In the genomic region with DNA sequence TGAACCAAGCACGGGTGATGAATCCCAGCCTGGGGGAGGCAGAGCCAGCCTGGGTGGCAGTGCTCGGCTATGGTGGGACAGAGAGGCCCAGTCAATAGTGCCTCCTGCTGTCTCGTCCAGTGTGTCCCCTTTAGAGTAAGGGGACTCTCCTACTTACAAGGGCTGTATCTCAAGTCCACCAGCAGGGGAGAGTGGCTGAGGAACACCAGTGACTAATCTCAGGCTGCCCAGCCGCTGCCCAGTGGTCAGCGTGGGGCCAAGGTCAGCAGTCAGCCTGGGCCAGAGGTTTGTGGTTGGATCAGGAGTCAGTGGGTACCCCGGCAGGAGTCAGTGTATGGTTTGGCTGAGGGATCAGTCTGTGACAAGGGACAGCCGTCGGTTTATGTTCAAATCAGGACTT, we compare ENCODE assay signal across 21 cellular contexts.
DNase-seq lines count a peak whose midpoint lies in the region; ATAC-seq, FAIRE-seq and TF ChIP-seq lines count a peak whose summit lies in the region.
"Had no signal": no experiment of that assay in that cellular context is flagged by ENCODE, and none has a peak within 500 bp of the region (broad histone marks: within the 10 kb centered on the region; RNA-seq: fewer than 3 reads in every experiment).

No MANE protein-coding gene starts in this region.

- H2BK5ac ChIP-seq in H9 (ENCODE audit: insufficient read length, low read length), result no peak overlapping the region

- no peak overlapping the region; the same call in 1 of the 2 replicates for H3K14ac ChIP-seq in H9 (ENCODE audit: insufficient read depth, low read length)

- H3K36me3 ChIP-seq in kidney (ENCODE audit: control insufficient read depth in 1 of 2, insufficient read depth in 2 of 2, low read length in 2 of 2) (no peaks in the 10 kb centered on the region), breast epithelium (no peaks in the 10 kb centered on the region), gastrocnemius medialis (no peaks in the 10 kb centered on the region)
- H3K36me3 ChIP-seq: HAP-1 had no signal

- H3K9me3 Mint-ChIP-seq in H9, result peaks cover 3 to 4% of the 10 kb centered on the region in 2 experiments; a peak in 2 of 5 replicates
- H3K9me3 Mint-ChIP-seq: activated naive CD4-positive, alpha-beta T cell treated with anti-CD3 and anti-CD28 coated beads, Interleukin-2, amount 50 U/mL, for 72 hours; activated T-cell treated with anti-CD3 and anti-CD28 coated beads, Interleukin-2, amount 50 U/mL, for 24 hours; stimulated activated naive CD8-positive, alpha-beta T cell treated with anti-CD3 and anti-CD28 coated beads, Interleukin-15, amount 100 ng/mL, for 72 hours had no signal

- ATAC-seq in gastrocnemius medialis, result no peak
- ATAC-seq: activated naive CD4-positive, alpha-beta T cell treated with anti-CD3 and anti-CD28 coated beads, Interleukin-2, amount 50 U/mL, for 72 hours; left ventricle myocardium superior; stimulated activated naive CD8-positive, alpha-beta T cell treated with anti-CD3 and anti-CD28 coated beads, Interleukin-15, amount 100 ng/mL, for 72 hours had no signal

- H3K9me3 ChIP-seq in AG04450 (ENCODE audit: control insufficient read depth, insufficient read depth, low read length) (peaks cover 8% of the 10 kb centered on the region), H9 (ENCODE audit: control insufficient read depth, low read depth, low read length) (no peaks in the 10 kb centered on the region), kidney (ENCODE audit: control insufficient read depth in 1 of 2, low read length in 2 of 2) (no peaks in the 10 kb centered on the region), breast epithelium (no peaks in the 10 kb centered on the region), gastrocnemius medialis (no peaks in the 10 kb centered on the region)
- H3K9me3 ChIP-seq: HAP-1 had no signal

- H3K4me3 Mint-ChIP-seq in H9, result no peak overlapping the region
- H3K4me3 Mint-ChIP-seq: activated T-cell treated with anti-CD3 and anti-CD28 coated beads, Interleukin-2, amount 50 U/mL, for 24 hours; CD8-positive, alpha-beta memory T cell; stimulated activated naive CD8-positive, alpha-beta T cell treated with anti-CD3 and anti-CD28 coated beads, Interleukin-15, amount 100 ng/mL, for 72 hours had no signal

- H3K79me2 ChIP-seq in H9 (ENCODE audit: insufficient read depth, low read length), result no peaks in the 10 kb centered on the region

- H4K20me1 ChIP-seq in H9 (ENCODE audit: control insufficient read depth, insufficient read depth, insufficient read length), result no peaks in the 10 kb centered on the region

- H4K91ac ChIP-seq in H9 (ENCODE audit: insufficient read length, low read depth, low read length), result no peak overlapping the region

- H2AK5ac ChIP-seq in H9 (ENCODE audit: insufficient read length, low read length), result no peak overlapping the region

- no peaks in the 10 kb centered on the region; the same call in 1 of the 2 replicates for H3K27me3 Mint-ChIP-seq in H9 (ENCODE audit: low read depth)
- H3K27me3 Mint-ChIP-seq: activated T-cell treated with anti-CD3 and anti-CD28 coated beads, Interleukin-2, amount 50 U/mL, for 24 hours; stimulated activated naive CD8-positive, alpha-beta T cell treated with anti-CD3 and anti-CD28 coated beads, Interleukin-15, amount 100 ng/mL, for 72 hours had no signal

- no peak overlapping the region for H3T11ph ChIP-seq in H9 (ENCODE audit: low read length)

- in situ Hi-C loops in SK-MEL-5 (cut with HindIII; ENCODE audit: low pct_unique_long_range_greater_than_20kb, low sequenced_read_pairs), result no loop called here
- in situ Hi-C loops in gastrocnemius medialis (cut with MboI; ENCODE audit: low sequenced_read_pairs in 4 of 4), result no loop called here

- peaks cover 0 to 4% of the 10 kb centered on the region in 2 experiments; a peak in 2 of 4 replicates for H3K4me1 Mint-ChIP-seq in H9

- no peak overlapping the region for H4K8ac ChIP-seq in H9 (replicated peaks; ENCODE audit: insufficient read length, low read depth, low read length)

- H2BK15ac ChIP-seq in H9 (ENCODE audit: low read depth, low read length), result no peak overlapping the region

- POLR2A ChIA-PET in AG04450 (lab: Yijun Ruan, JAX), result no interaction called here

- no peaks in the 10 kb centered on the region; a peak in 2 of 7 replicates for H3K36me3 Mint-ChIP-seq in H9 (ENCODE audit: insufficient read depth in 1 of 3, low read depth in 3 of 3)
- H3K36me3 Mint-ChIP-seq: activated naive CD4-positive, alpha-beta T cell treated with anti-CD3 and anti-CD28 coated beads, Interleukin-2, amount 50 U/mL, for 72 hours had no signal

- no peak overlapping the region for H2BK120ac ChIP-seq in H9 (ENCODE audit: low read depth, low read length, poor library complexity, severe bottlenecking)

- TF ChIP-seq POLR2A in breast epithelium (IDR thresholded peaks at IDR 0.05) (no peak), gastrocnemius medialis (IDR thresholded peaks at IDR 0.05) (no peak)

- no peaks in the 10 kb centered on the region for H3K79me1 ChIP-seq in H9 (ENCODE audit: insufficient read depth, low read depth, low read length, poor library complexity, severe bottlenecking)

- H3K27me3 ChIP-seq in AG04450 (ENCODE audit: control insufficient read depth, insufficient read depth, low read length) (peaks cover 9% of the 10 kb centered on the region), H9 (ENCODE audit: insufficient read depth, low read length) (no peaks in the 10 kb centered on the region), breast epithelium (no peaks in the 10 kb centered on the region), gastrocnemius medialis (no peaks in the 10 kb centered on the region)

- TF ChIP-seq CTCF in AG04450 (IDR thresholded peaks at IDR 0.05; ENCODE audit: low read depth, low read length), result peak; percentile 26
- TF ChIP-seq CTCF in H9 (conservative IDR thresholded peaks at IDR 0.05), result 0 out of 3 replicates have a peak, but pooled peaks have one; percentile 27
- TF ChIP-seq CTCF in kidney (IDR thresholded peaks at IDR 0.05; ENCODE audit: borderline replicate concordance, extremely low read depth, insufficient read depth), result no peak
- TF ChIP-seq CTCF in breast epithelium (IDR thresholded peaks at IDR 0.05), result no peak
- no peak for TF ChIP-seq CTCF in gastrocnemius medialis (IDR thresholded peaks at IDR 0.05 in 4 of 5, conservative IDR thresholded peaks at IDR 0.05 in 1 of 5)

- no peak overlapping the region for H2BK20ac ChIP-seq in H9 (ENCODE audit: low read depth, low read length, poor library complexity, severe bottlenecking)

- intact Hi-C loops in kidney (cut with DNase I), result no loop called here
- intact Hi-C loops in breast epithelium (cut with DNase I; ENCODE audit: low total_unique reads), result no loop called here
- intact Hi-C loops in gastrocnemius medialis (cut with DNase I; ENCODE audit: low total_unique reads), result loop anchor here (5.0 kb wide), 1 partner anchor 63 kb away; no protein-coding TSS in a partner anchor

- no peak overlapping the region for H2AFZ ChIP-seq in H9 (ENCODE audit: low read length)

- no peak overlapping the region for H3K23ac ChIP-seq in H9 (ENCODE audit: insufficient read length, low read depth, low read length)

- H3K23me2 ChIP-seq in H9 (ENCODE audit: insufficient read length, low read depth, low read length, poor library complexity, severe bottlenecking), result no peaks in the 10 kb centered on the region

- no peak overlapping the region for H3K56ac ChIP-seq in H9 (ENCODE audit: insufficient read length, low read depth, low read length)

- H3K4me3 ChIP-seq in AG04450 (ENCODE audit: low read depth, low read length) (no peak overlapping the region), kidney (ENCODE audit: low read length in 2 of 2) (no peak overlapping the region), breast epithelium (no peak overlapping the region), gastrocnemius medialis (no peak overlapping the region)
- H3K4me3 ChIP-seq: HAP-1 had no signal

- no peak overlapping the region for H3K4me2 ChIP-seq in H9 (ENCODE audit: insufficient read depth, insufficient read length, low read length)

- H3K9ac ChIP-seq in H9 (ENCODE audit: extremely low read depth, insufficient read length, low read length) (no peak overlapping the region), kidney (ENCODE audit: low read length in 2 of 2) (no peak overlapping the region)

- CTCF ChIA-PET in AG04450 (lab: Charles Lee), result interaction anchor here (2.6 to 3.6 kb wide), 2 partner anchors 11 to 105 kb away, joined by 7 to 30 read pairs; no protein-coding TSS in a partner anchor

- no peak overlapping the region for H3K27ac Mint-ChIP-seq in H9
- H3K27ac Mint-ChIP-seq: activated naive CD4-positive, alpha-beta T cell treated with anti-CD3 and anti-CD28 coated beads, Interleukin-2, amount 50 U/mL, for 72 hours; stimulated activated naive CD8-positive, alpha-beta T cell treated with anti-CD3 and anti-CD28 coated beads, Interleukin-15, amount 100 ng/mL, for 72 hours had no signal

- H3K18ac ChIP-seq in H9 (ENCODE audit: insufficient read length, low read depth, low read length), result no peak overlapping the region

- DNase-seq in AG04450 (ENCODE audit: low read depth, low spot score) (no peak), H9 (no peak), SK-MEL-5 (ENCODE audit: low read depth, low spot score) (peak; percentile 37), kidney (peak; percentile 36), hepatic stellate cell (ENCODE audit: low spot score) (no peak), breast epithelium (ENCODE audit: low spot score in 2 of 2) (no peak), gastrocnemius medialis (no peak)
- no peak for DNase-seq in stimulated activated naive CD4-positive, alpha-beta T cell (lab: John Stamatoyannopoulos, UW)
- DNase-seq: activated CD4-positive, alpha-beta T cell treated with anti-CD3 and anti-CD28 coated beads, Interleukin-2, amount 50 U/mL, for 48 hours; activated T-cell treated with anti-CD3 and anti-CD28 coated beads, Interleukin-2, amount 50 U/mL, for 24 hours; CD8-positive, alpha-beta memory T cell; foreskin fibroblast; left ventricle myocardium superior; MV-4-11; NCI-H2081 treated with DMSO at 0.1 percent for 48 hours; NCI-H510A treated with DMSO at 0.1 percent for 48 hours; stimulated activated CD4-positive, alpha-beta T cell treated with anti-CD3 and anti-CD28 coated beads, Interleukin-15, amount 100 ng/mL, for 24 hours; stimulated activated naive CD8-positive, alpha-beta T cell treated with anti-CD3 and anti-CD28 coated beads, Interleukin-15, amount 100 ng/mL, for 72 hours had no signal

- H3K4ac ChIP-seq in H9 (ENCODE audit: low read depth, low read length), result no peak overlapping the region

- no CpG with 5 or more reads among the region's 8 CpGs for WGBS in H9 (ENCODE audit: extremely low coverage, insufficient read length, low lambda C conversion rate)

- H3K4me1 ChIP-seq in H9 (ENCODE audit: insufficient read depth, low read length), result no peaks in the 10 kb centered on the region
- H3K4me1 ChIP-seq in kidney (ENCODE audit: control insufficient read depth in 1 of 2, insufficient read depth in 1 of 2, low read depth in 1 of 2, low read length in 2 of 2), result no peaks in the 10 kb centered on the region
- H3K4me1 ChIP-seq in breast epithelium, result no peaks in the 10 kb centered on the region
- H3K4me1 ChIP-seq in gastrocnemius medialis, result no peaks in the 10 kb centered on the region
- H3K4me1 ChIP-seq: HAP-1 had no signal

- FAIRE-seq in kidney (lab: Jason Lieb, UNC), result no peak
- FAIRE-seq: urothelium cell line had no signal

- H4K5ac ChIP-seq in H9 (ENCODE audit: insufficient read length, low read depth, low read length), result no peak overlapping the region

- H3K27ac ChIP-seq in AG04450 (ENCODE audit: low read depth, low read length) (no peak overlapping the region), H9 (ENCODE audit: insufficient read length, low read depth, low read length) (no peak overlapping the region), kidney (ENCODE audit: low read depth in 2 of 2, low read length in 2 of 2) (no peak overlapping the region), breast epithelium (no peak overlapping the region), gastrocnemius medialis (no peak overlapping the region)

- H2BK12ac ChIP-seq in H9 (ENCODE audit: insufficient read length, low read depth, low read length), result no peak overlapping the region

Comparison
In these comparisons a context has a peak if more than half of its experiments do, and no peak if none do; other contexts are left out.
1. DNase-seq: peak in SK-MEL-5 (single experiment) and kidney (single experiment); none in AG04450 (single experiment), H9 (single experiment), hepatic stellate cell (single experiment), breast epithelium (0 of 2), stimulated activated naive CD4-positive, alpha-beta T cell (0 of 6) and gastrocnemius medialis (0 of 2).
2. CTCF ChIP-seq: peak in AG04450 (single experiment) and H9 (single experiment); none in kidney (single experiment), breast epithelium (0 of 3) and gastrocnemius medialis (0 of 5).